Comparison of ENCODE assay signal across 1 cellular context in the genomic region with DNA sequence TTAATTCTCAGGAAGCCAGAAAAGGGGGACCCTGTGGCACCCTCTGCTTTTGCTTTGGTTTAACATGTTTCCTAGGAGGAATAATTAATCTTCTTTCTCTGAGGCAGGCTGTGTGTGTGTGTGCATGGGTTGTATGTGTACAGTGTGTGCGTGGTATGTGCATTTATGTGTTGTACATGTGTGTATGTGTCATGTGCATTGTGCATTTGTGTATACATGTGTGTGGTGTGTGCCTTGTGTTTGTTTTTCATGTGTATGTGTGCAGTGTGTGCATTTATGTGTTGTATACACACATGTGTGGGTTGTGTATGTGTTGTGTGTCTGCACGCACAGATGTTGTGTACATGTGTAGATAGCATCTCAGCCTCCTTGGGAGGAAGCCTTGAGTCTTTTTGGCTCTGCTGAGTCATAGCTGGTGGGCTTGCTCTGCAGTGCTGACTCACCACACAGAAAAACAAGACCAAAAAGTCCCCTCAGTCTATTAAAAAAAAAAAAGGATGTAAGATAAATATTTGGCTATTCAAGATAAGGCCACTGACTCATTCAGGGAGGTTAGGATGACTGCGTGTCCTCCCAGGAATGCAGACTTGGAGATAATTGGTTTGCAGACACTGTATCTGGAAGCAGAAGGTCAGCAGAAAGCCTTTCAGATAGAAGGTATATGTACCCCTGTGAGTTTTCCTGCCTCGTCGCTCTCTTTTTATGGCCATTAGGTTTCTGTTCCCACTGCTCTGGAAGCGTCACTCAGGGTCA.
TF ChIP-seq lines count a peak whose summit lies in the region.

No MANE protein-coding gene starts in this region.

TF ChIP-seq in K562, 482 proteins besides CTCF, POLR2A, EP300 and RAD21 (continued from another document and continues in another):
- TF ChIP-seq, protein P1, sequence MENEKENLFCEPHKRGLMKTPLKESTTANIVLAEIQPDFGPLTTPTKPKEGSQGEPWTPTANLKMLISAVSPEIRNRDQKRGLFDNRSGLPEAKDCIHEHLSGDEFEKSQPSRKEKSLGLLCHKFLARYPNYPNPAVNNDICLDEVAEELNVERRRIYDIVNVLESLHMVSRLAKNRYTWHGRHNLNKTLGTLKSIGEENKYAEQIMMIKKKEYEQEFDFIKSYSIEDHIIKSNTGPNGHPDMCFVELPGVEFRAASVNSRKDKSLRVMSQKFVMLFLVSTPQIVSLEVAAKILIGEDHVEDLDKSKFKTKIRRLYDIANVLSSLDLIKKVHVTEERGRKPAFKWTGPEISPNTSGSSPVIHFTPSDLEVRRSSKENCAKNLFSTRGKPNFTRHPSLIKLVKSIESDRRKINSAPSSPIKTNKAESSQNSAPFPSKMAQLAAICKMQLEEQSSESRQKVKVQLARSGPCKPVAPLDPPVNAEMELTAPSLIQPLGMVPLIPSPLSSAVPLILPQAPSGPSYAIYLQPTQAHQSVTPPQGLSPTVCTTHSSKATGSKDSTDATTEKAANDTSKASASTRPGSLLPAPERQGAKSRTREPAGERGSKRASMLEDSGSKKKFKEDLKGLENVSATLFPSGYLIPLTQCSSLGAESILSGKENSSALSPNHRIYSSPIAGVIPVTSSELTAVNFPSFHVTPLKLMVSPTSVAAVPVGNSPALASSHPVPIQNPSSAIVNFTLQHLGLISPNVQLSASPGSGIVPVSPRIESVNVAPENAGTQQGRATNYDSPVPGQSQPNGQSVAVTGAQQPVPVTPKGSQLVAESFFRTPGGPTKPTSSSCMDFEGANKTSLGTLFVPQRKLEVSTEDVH (IDR thresholded peaks at IDR 0.05; ENCODE audit: low read depth, partially characterized antibody), result peak; percentile 65
- TF ChIP-seq SRSF1 (IDR thresholded peaks at IDR 0.05; ENCODE audit: low read depth, low read length), result no peak
- TF ChIP-seq TAF1 (IDR thresholded peaks at IDR 0.05; ENCODE audit: control insufficient read depth, extremely low read depth, insufficient read depth, low read length, severe bottlenecking), result peak; percentile 28
- TF ChIP-seq KDM5B (IDR thresholded peaks at IDR 0.05; ENCODE audit: insufficient replicate concordance, low read depth, low read length), result peak; percentile 19
- peak; percentile 67; the same call in 1 of the 2 replicates for TF ChIP-seq PHB2 (IDR thresholded peaks at IDR 0.05; ENCODE audit: low read depth)
- TF ChIP-seq SIN3A (IDR thresholded peaks at IDR 0.05; ENCODE audit: borderline replicate concordance in 2 of 2, control insufficient read depth in 1 of 2, low read depth in 2 of 2, low read length in 2 of 2), result no peak
- TF ChIP-seq, protein P2, sequence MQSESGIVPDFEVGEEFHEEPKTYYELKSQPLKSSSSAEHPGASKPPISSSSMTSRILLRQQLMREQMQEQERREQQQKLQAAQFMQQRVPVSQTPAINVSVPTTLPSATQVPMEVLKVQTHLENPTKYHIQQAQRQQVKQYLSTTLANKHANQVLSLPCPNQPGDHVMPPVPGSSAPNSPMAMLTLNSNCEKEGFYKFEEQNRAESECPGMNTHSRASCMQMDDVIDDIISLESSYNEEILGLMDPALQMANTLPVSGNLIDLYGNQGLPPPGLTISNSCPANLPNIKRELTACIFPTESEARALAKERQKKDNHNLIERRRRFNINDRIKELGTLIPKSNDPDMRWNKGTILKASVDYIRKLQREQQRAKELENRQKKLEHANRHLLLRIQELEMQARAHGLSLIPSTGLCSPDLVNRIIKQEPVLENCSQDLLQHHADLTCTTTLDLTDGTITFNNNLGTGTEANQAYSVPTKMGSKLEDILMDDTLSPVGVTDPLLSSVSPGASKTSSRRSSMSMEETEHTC (IDR thresholded peaks at IDR 0.05), result no peak; the same call in 1 of the 2 replicates
- peak; percentile 85 to 88 for TF ChIP-seq TRIM24 (IDR thresholded peaks at IDR 0.05)
- peak; percentile 100 for TF ChIP-seq FOSL1 (tag; conservative IDR thresholded peaks at IDR 0.05)
- no peak for TF ChIP-seq ZNF57 (CRISPR knock-in tag; IDR thresholded peaks at IDR 0.05)
- TF ChIP-seq SNRNP70 (optimal IDR thresholded peaks at IDR 0.05; ENCODE audit: low read depth, low read length), result no peak
- TF ChIP-seq RBM14 (IDR thresholded peaks at IDR 0.05; ENCODE audit: borderline replicate concordance, insufficient read depth, low read depth, low read length), result no peak
- TF ChIP-seq, protein P3, sequence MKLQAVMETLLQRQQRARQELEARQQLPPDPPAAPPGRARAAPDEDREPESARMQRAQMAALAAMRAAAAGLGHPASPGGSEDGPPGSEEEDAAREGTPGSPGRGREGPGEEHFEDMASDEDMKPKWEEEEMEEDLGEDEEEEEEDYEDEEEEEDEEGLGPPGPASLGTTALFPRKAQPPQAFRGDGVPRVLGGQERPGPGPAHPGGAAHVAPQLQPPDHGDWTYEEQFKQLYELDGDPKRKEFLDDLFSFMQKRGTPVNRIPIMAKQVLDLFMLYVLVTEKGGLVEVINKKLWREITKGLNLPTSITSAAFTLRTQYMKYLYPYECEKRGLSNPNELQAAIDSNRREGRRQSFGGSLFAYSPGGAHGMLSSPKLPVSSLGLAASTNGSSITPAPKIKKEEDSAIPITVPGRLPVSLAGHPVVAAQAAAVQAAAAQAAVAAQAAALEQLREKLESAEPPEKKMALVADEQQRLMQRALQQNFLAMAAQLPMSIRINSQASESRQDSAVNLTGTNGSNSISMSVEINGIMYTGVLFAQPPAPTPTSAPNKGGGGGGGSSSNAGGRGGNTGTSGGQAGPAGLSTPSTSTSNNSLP (IDR thresholded peaks at IDR 0.05; ENCODE audit: borderline replicate concordance, low read depth, low read length), result peak; percentile 99
- TF ChIP-seq ZNF551 (CRISPR knock-in tag; IDR thresholded peaks at IDR 0.05), result no peak
- TF ChIP-seq BHLHE40 (IDR thresholded peaks at IDR 0.05; ENCODE audit: low read length), result peak; percentile 34
- peak; percentile 51 for TF ChIP-seq NFIC (IDR thresholded peaks at IDR 0.05)
- TF ChIP-seq ZNF785 (CRISPR knock-in tag; IDR thresholded peaks at IDR 0.05), result no peak
- TF ChIP-seq ESRRB (CRISPR knock-in tag; IDR thresholded peaks at IDR 0.05; ENCODE audit: borderline replicate concordance), result no peak
- peak; percentile 97 for TF ChIP-seq FOXP1 (CRISPR knock-in tag; IDR thresholded peaks at IDR 0.05)
- TF ChIP-seq, protein P4, sequence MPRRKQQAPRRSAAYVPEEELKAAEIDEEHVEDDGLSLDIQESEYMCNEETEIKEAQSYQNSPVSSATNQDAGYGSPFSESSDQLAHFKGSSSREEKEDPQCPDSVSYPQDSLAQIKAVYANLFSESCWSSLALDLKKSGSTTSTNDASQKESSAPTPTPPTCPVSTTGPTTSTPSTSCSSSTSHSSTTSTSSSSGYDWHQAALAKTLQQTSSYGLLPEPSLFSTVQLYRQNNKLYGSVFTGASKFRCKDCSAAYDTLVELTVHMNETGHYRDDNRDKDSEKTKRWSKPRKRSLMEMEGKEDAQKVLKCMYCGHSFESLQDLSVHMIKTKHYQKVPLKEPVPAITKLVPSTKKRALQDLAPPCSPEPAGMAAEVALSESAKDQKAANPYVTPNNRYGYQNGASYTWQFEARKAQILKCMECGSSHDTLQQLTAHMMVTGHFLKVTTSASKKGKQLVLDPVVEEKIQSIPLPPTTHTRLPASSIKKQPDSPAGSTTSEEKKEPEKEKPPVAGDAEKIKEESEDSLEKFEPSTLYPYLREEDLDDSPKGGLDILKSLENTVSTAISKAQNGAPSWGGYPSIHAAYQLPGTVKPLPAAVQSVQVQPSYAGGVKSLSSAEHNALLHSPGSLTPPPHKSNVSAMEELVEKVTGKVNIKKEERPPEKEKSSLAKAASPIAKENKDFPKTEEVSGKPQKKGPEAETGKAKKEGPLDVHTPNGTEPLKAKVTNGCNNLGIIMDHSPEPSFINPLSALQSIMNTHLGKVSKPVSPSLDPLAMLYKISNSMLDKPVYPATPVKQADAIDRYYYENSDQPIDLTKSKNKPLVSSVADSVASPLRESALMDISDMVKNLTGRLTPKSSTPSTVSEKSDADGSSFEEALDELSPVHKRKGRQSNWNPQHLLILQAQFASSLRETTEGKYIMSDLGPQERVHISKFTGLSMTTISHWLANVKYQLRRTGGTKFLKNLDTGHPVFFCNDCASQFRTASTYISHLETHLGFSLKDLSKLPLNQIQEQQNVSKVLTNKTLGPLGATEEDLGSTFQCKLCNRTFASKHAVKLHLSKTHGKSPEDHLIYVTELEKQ (CRISPR knock-in tag; IDR thresholded peaks at IDR 0.05), result no peak
- TF ChIP-seq, protein P5, sequence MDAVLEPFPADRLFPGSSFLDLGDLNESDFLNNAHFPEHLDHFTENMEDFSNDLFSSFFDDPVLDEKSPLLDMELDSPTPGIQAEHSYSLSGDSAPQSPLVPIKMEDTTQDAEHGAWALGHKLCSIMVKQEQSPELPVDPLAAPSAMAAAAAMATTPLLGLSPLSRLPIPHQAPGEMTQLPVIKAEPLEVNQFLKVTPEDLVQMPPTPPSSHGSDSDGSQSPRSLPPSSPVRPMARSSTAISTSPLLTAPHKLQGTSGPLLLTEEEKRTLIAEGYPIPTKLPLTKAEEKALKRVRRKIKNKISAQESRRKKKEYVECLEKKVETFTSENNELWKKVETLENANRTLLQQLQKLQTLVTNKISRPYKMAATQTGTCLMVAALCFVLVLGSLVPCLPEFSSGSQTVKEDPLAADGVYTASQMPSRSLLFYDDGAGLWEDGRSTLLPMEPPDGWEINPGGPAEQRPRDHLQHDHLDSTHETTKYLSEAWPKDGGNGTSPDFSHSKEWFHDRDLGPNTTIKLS (IDR thresholded peaks at IDR 0.05; ENCODE audit: borderline replicate concordance, low read depth), result peak; percentile 66; the same call in 1 of the 2 replicates
- TF ChIP-seq, protein P6, sequence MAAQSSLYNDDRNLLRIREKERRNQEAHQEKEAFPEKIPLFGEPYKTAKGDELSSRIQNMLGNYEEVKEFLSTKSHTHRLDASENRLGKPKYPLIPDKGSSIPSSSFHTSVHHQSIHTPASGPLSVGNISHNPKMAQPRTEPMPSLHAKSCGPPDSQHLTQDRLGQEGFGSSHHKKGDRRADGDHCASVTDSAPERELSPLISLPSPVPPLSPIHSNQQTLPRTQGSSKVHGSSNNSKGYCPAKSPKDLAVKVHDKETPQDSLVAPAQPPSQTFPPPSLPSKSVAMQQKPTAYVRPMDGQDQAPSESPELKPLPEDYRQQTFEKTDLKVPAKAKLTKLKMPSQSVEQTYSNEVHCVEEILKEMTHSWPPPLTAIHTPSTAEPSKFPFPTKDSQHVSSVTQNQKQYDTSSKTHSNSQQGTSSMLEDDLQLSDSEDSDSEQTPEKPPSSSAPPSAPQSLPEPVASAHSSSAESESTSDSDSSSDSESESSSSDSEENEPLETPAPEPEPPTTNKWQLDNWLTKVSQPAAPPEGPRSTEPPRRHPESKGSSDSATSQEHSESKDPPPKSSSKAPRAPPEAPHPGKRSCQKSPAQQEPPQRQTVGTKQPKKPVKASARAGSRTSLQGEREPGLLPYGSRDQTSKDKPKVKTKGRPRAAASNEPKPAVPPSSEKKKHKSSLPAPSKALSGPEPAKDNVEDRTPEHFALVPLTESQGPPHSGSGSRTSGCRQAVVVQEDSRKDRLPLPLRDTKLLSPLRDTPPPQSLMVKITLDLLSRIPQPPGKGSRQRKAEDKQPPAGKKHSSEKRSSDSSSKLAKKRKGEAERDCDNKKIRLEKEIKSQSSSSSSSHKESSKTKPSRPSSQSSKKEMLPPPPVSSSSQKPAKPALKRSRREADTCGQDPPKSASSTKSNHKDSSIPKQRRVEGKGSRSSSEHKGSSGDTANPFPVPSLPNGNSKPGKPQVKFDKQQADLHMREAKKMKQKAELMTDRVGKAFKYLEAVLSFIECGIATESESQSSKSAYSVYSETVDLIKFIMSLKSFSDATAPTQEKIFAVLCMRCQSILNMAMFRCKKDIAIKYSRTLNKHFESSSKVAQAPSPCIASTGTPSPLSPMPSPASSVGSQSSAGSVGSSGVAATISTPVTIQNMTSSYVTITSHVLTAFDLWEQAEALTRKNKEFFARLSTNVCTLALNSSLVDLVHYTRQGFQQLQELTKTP (IDR thresholded peaks at IDR 0.05; ENCODE audit: low read depth in 1 of 2, partially characterized antibody in 2 of 2), result peak; percentile 36 to 95
- TF ChIP-seq, protein P7, sequence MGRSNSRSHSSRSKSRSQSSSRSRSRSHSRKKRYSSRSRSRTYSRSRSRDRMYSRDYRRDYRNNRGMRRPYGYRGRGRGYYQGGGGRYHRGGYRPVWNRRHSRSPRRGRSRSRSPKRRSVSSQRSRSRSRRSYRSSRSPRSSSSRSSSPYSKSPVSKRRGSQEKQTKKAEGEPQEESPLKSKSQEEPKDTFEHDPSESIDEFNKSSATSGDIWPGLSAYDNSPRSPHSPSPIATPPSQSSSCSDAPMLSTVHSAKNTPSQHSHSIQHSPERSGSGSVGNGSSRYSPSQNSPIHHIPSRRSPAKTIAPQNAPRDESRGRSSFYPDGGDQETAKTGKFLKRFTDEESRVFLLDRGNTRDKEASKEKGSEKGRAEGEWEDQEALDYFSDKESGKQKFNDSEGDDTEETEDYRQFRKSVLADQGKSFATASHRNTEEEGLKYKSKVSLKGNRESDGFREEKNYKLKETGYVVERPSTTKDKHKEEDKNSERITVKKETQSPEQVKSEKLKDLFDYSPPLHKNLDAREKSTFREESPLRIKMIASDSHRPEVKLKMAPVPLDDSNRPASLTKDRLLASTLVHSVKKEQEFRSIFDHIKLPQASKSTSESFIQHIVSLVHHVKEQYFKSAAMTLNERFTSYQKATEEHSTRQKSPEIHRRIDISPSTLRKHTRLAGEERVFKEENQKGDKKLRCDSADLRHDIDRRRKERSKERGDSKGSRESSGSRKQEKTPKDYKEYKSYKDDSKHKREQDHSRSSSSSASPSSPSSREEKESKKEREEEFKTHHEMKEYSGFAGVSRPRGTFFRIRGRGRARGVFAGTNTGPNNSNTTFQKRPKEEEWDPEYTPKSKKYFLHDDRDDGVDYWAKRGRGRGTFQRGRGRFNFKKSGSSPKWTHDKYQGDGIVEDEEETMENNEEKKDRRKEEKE (IDR thresholded peaks at IDR 0.05; ENCODE audit: borderline replicate concordance in 1 of 2, control insufficient read depth in 1 of 2, low read depth in 2 of 2, low read length in 1 of 2), result peak in 1 of 2 experiments; percentile 88; a peak in 1 of 4 replicates
- TF ChIP-seq, protein P8, sequence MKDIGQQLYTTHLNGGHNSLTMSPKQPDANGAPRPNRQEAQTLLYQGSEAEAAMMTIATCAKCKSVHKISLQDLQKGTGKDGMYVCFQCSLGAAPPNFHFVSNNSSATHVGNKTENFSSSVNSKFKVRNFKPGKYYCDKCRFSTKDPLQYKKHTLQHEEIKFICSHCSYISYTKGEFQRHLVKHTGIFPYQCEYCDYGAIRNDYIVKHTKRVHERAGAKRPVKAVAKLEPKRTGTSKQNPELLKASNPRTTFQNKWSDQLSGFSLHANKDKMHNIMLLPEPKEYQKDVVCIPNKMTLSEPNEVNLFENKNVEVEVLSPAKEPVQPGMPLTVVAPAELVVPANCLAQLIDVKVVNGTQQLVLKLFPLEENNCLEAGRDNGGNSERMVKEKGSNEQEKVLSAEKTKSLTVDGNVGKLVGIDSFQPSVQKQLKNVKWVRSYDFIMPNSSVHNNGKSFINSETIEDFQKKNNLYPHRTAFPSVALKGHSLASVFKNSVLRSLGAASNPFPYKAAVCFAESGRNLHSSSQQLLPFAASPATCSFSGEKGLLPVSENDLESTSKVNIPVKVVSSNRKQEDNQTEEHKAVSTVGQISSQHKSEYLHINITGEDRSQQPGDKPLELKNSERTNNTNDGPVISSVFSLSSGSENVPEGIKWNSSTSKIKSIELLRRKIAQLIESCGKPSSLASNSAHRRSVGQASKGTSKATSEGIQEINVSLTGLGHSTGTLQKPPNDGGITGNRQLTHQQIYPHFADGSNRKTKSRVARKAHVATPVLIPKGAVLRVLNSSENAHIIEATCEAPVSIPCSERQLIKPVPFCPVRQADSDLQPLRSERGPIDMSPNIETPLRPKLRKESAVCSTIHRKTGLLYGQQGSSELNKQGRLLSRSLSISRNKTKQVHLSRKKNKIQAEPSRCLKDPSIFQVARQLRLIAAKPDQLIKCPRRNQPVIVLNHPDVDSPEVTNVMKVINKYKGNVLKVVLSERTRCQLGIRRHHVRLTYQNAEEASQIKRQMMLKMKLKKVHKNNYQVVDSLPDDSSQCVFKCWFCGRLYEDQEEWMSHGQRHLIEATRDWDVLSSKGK (CRISPR knock-in tag; IDR thresholded peaks at IDR 0.05), result no peak
- TF ChIP-seq SUPT5H (IDR thresholded peaks at IDR 0.05), result peak; percentile 43; the same call in 1 of the 2 replicates
- TF ChIP-seq ZNF644 (tag; IDR thresholded peaks at IDR 0.05; ENCODE audit: low read depth), result peak; percentile 3; the same call in 1 of the 2 replicates
- TF ChIP-seq POLR2AphosphoS5 (IDR thresholded peaks at IDR 0.05; ENCODE audit: control insufficient read depth, insufficient read depth, low read depth, low read length), result peak; percentile 89; the same call in 1 of the 2 replicates
- no peak for TF ChIP-seq RBM25 (IDR thresholded peaks at IDR 0.05; ENCODE audit: low read depth, low read length, severe bottlenecking)
